Comparison of ENCODE assay signal across 16 cellular contexts in genomic region chr11:86606849-86607481, GRCh38.
DNase-seq lines count a peak whose midpoint lies in the region; ATAC-seq, FAIRE-seq and TF ChIP-seq lines count a peak whose summit lies in the region.
"Had no signal": no experiment of that assay in that cellular context is flagged by ENCODE, and none has a peak within 500 bp of the region (broad histone marks: within the 10 kb centered on the region; RNA-seq: fewer than 3 reads in every experiment).

No MANE protein-coding gene starts in this region.

- H3K18ac ChIP-seq in H9 (ENCODE audit: insufficient read length, low read depth, low read length): no peak overlapping the region

- H3K56ac ChIP-seq in H9 (ENCODE audit: insufficient read length, low read depth, low read length): no peak overlapping the region

- no peak overlapping the region for H2BK5ac ChIP-seq in H9 (ENCODE audit: insufficient read length, low read length)

- H4K5ac ChIP-seq in H9 (ENCODE audit: insufficient read length, low read depth, low read length): no peak overlapping the region

- no peak overlapping the region for H2BK12ac ChIP-seq in H9 (ENCODE audit: insufficient read length, low read depth, low read length)

- H3K36me3 ChIP-seq in adipocyte (ENCODE audit: control insufficient read depth, insufficient read depth, low read length, severe bottlenecking) (no peaks in the 10 kb centered on the region), keratinocyte (ENCODE audit: control insufficient read depth in 2 of 2, extremely low read depth in 1 of 2, insufficient read depth in 2 of 2, low read length in 2 of 2) (no peaks in the 10 kb centered on the region), stomach (no peaks in the 10 kb centered on the region)
- H3K36me3 ChIP-seq: neutrophil, thoracic aorta had no signal

- no peak overlapping the region for H2BK20ac ChIP-seq in H9 (ENCODE audit: low read depth, low read length, poor library complexity, severe bottlenecking)

- H3K9ac ChIP-seq in H9 (ENCODE audit: extremely low read depth, insufficient read length, low read length) (no peak overlapping the region), adipocyte (ENCODE audit: low read length) (peak overlapping the region; percentile 59), keratinocyte (ENCODE audit: control insufficient read depth, extremely low read depth, insufficient read depth, low read length) (no peak overlapping the region)

- no peaks in the 10 kb centered on the region for H3K27me3 Mint-ChIP-seq in H9 (ENCODE audit: low read depth)
- H3K27me3 Mint-ChIP-seq: dendritic cell treated with granulocyte-macrophage colony-stimulating factor and Interleukin-4, amounts not matched to agents 40 ng/mL and 50 ng/mL, for 4 days had no signal

- H4K20me1 ChIP-seq in H9 (ENCODE audit: control insufficient read depth, insufficient read depth, insufficient read length) (no peaks in the 10 kb centered on the region), keratinocyte (ENCODE audit: control insufficient read depth, extremely low read depth, insufficient read depth, low read length) (no peaks in the 10 kb centered on the region)

- H3K14ac ChIP-seq in H9 (ENCODE audit: insufficient read depth, low read length): no peak overlapping the region

- peaks cover 2 to 3% of the 10 kb centered on the region in 2 experiments; a peak in 3 of 5 replicates for H3K9me3 Mint-ChIP-seq in H9
- H3K9me3 Mint-ChIP-seq: dendritic cell treated with granulocyte-macrophage colony-stimulating factor and Interleukin-4, amounts not matched to agents 40 ng/mL and 50 ng/mL, for 4 days had no signal

- no peak overlapping the region for H3K27ac ChIP-seq in H9 (ENCODE audit: insufficient read length, low read depth, low read length)
- no peak overlapping the region for H3K27ac ChIP-seq in keratinocyte (ENCODE audit: control insufficient read depth, insufficient read depth, low read length)
- peak overlapping the region in 4 of 5 donors; percentile 39 to 71 (median 52) for H3K27ac ChIP-seq in stomach
- H3K27ac ChIP-seq: neutrophil, thoracic aorta had no signal

- H3K23me2 ChIP-seq in H9 (ENCODE audit: insufficient read length, low read depth, low read length, poor library complexity, severe bottlenecking): no peaks in the 10 kb centered on the region

- peaks cover 25 to 35% of the 10 kb centered on the region in 2 experiments for H3K4me1 Mint-ChIP-seq in H9

- no peak overlapping the region for H2AK5ac ChIP-seq in H9 (ENCODE audit: insufficient read length, low read length)

- no peak overlapping the region for H4K8ac ChIP-seq in H9 (replicated peaks; ENCODE audit: insufficient read length, low read depth, low read length)

- H2AFZ ChIP-seq in H9 (ENCODE audit: low read length): no peak overlapping the region
- peak overlapping the region; percentile 21 for H2AFZ ChIP-seq in keratinocyte (ENCODE audit: control insufficient read depth, low read length)

- TF ChIP-seq CTCF in H9 (conservative IDR thresholded peaks at IDR 0.05): no peak
- TF ChIP-seq CTCF in keratinocyte (optimal IDR thresholded peaks at IDR 0.05 in 1 of 3, IDR thresholded peaks at IDR 0.05 in 1 of 3, conservative IDR thresholded peaks at IDR 0.05 in 1 of 3; ENCODE audit: extremely low read depth in 1 of 3, insufficient read depth in 2 of 3, low read length in 3 of 3): peak in 1 of 3 experiments; percentile 9
- TF ChIP-seq CTCF in stomach (IDR thresholded peaks at IDR 0.05): no peak

- peak; percentile 41 for FAIRE-seq in keratinocyte (lab: Jason Lieb, UNC)
- FAIRE-seq: G401.6 had no signal

- no peak overlapping the region for H3K4me3 Mint-ChIP-seq in H9
- H3K4me3 Mint-ChIP-seq: dendritic cell treated with granulocyte-macrophage colony-stimulating factor and Interleukin-4, amounts not matched to agents 40 ng/mL and 50 ng/mL, for 4 days had no signal

- TF ChIP-seq POLR2A in stomach (IDR thresholded peaks at IDR 0.05): no peak

- H4K91ac ChIP-seq in H9 (ENCODE audit: insufficient read length, low read depth, low read length): no peak overlapping the region

- H3K4ac ChIP-seq in H9 (ENCODE audit: low read depth, low read length): no peak overlapping the region

- ATAC-seq in esophagus mucosa: no peak

- peak overlapping the region in 2 of 3 experiments; percentile 24 to 73; a peak in 4 of 7 replicates for H3K27ac Mint-ChIP-seq in H9
- H3K27ac Mint-ChIP-seq: activated T-helper 2 cell treated with anti-CD3 and anti-CD28 coated beads, Interferon-gamma antibody, Interleukin-2, Interleukin-4, amounts not matched to agents 10 μg/mL and 5 μg/mL and 100 μg/mL, durations not matched to agents 14 hours and 24 hours and 36 hours; dendritic cell treated with granulocyte-macrophage colony-stimulating factor and Interleukin-4, amounts not matched to agents 40 ng/mL and 50 ng/mL, for 4 days had no signal

- intact Hi-C loops in stomach (cut with DNase I; ENCODE audit: low total_unique reads): no loop called here

- no peak overlapping the region for H2BK15ac ChIP-seq in H9 (ENCODE audit: low read depth, low read length)

- H3K27me3 ChIP-seq in H9 (ENCODE audit: insufficient read depth, low read length) (no peaks in the 10 kb centered on the region), adipocyte (replicated peaks; ENCODE audit: control insufficient read depth, insufficient read depth, low read length) (no peaks in the 10 kb centered on the region), keratinocyte (ENCODE audit: control insufficient read depth, extremely low read depth, insufficient read depth, low read length) (no peaks in the 10 kb centered on the region), stomach (no peaks in the 10 kb centered on the region)
- H3K27me3 ChIP-seq: neutrophil had no signal

- H3K79me1 ChIP-seq in H9 (ENCODE audit: insufficient read depth, low read depth, low read length, poor library complexity, severe bottlenecking): no peaks in the 10 kb centered on the region

- H3K36me3 Mint-ChIP-seq in H9 (ENCODE audit: insufficient read depth in 1 of 3, low read depth in 3 of 3): peaks cover 0 to 2% (median 0%) of the 10 kb centered on the region in 3 experiments; a peak in 1 of 7 replicates

- peaks cover 3% of the 10 kb centered on the region; the same call in 1 of the 2 replicates for H3K4me1 ChIP-seq in H9 (ENCODE audit: insufficient read depth, low read length)
- peaks cover 30% of the 10 kb centered on the region for H3K4me1 ChIP-seq in adipocyte (ENCODE audit: control insufficient read depth, insufficient read depth, low read length)
- peaks cover 21% of the 10 kb centered on the region for H3K4me1 ChIP-seq in keratinocyte (ENCODE audit: control insufficient read depth, extremely low read depth, insufficient read depth, low read length)
- H3K4me1 ChIP-seq in stomach: peaks cover 0 to 29% (median 22%) of the 10 kb centered on the region in 4 donors

- TF ChIP-seq EP300 in stomach (IDR thresholded peaks at IDR 0.05): no peak

- no peak overlapping the region for H3T11ph ChIP-seq in H9 (ENCODE audit: low read length)

- no peak overlapping the region for H3K4me3 ChIP-seq in adipocyte (ENCODE audit: low read length)
- no peak overlapping the region for H3K4me3 ChIP-seq in keratinocyte (ENCODE audit: control insufficient read depth in 2 of 3, extremely low read depth in 1 of 3, insufficient read depth in 2 of 3, low read depth in 1 of 3, low read length in 3 of 3)
- H3K4me3 ChIP-seq in stomach: no peak overlapping the region
- H3K4me3 ChIP-seq: thoracic aorta had no signal

- no CpG with 5 or more reads among the region's 1 CpG for WGBS in H9 (ENCODE audit: extremely low coverage, insufficient read length, low lambda C conversion rate)
- WGBS in stomach, 5 donors: 47 to 79% (median 61%) methylated on average over 1 of the region's 1 CpG

- H3K4me2 ChIP-seq in H9 (ENCODE audit: insufficient read depth, insufficient read length, low read length) (no peak overlapping the region), keratinocyte (ENCODE audit: control insufficient read depth, extremely low read depth, insufficient read depth, low read depth, low read length) (no peak overlapping the region)

- DNase-seq in H9 (no peak), adipocyte (ENCODE audit: low read depth) (peak; percentile 39), keratinocyte (ENCODE audit: low read depth, low spot score) (no peak), stomach (no peak), NCI-H446 treated with DMSO at 0.1 percent for 48 hours (lab: John Stamatoyannopoulos, UW) (no peak)
- no peak for DNase-seq in stimulated activated CD4-positive, alpha-beta T cell treated with anti-CD3 and anti-CD28 coated beads, Interleukin-15, amount 100 ng/mL, for 24 hours
- no peak for DNase-seq in activated CD8-positive, alpha-beta memory T cell treated with anti-CD3 and anti-CD28 coated beads for 24 hours
- DNase-seq: activated CD4-positive, CD25-positive, alpha-beta regulatory T cell; Karpas-422; SHP77 had no signal

- H3K9me1 ChIP-seq in keratinocyte (ENCODE audit: control insufficient read depth, extremely low read depth, insufficient read depth, low read length): no peaks in the 10 kb centered on the region

- H3K9me3 ChIP-seq in H9 (ENCODE audit: control insufficient read depth, low read depth, low read length): no peaks in the 10 kb centered on the region
- H3K9me3 ChIP-seq in adipocyte (ENCODE audit: control insufficient read depth, low read length): no peaks in the 10 kb centered on the region
- H3K9me3 ChIP-seq in keratinocyte (ENCODE audit: control insufficient read depth, low read depth, low read length): no peaks in the 10 kb centered on the region
- no peaks in the 10 kb centered on the region for H3K9me3 ChIP-seq in stomach
- H3K9me3 ChIP-seq: neutrophil, thoracic aorta had no signal

- H3K23ac ChIP-seq in H9 (ENCODE audit: insufficient read length, low read depth, low read length): no peak overlapping the region

- H3K79me2 ChIP-seq in H9 (ENCODE audit: insufficient read depth, low read length) (no peaks in the 10 kb centered on the region), keratinocyte (ENCODE audit: control insufficient read depth, insufficient read depth, low read length) (no peaks in the 10 kb centered on the region)

- no peak overlapping the region for H2BK120ac ChIP-seq in H9 (ENCODE audit: low read depth, low read length, poor library complexity, severe bottlenecking)

- dilution Hi-C loops in keratinocyte (cut with MboI; ENCODE audit: extremely low pct_ligation_motif_present, low sequenced_read_pairs): no loop called here

Comparison
In these comparisons a context has a peak if more than half of its experiments do, and no peak if none do; other contexts are left out.
1. H3K27ac ChIP-seq: peak in stomach (4 of 5); none in H9 (single experiment) and keratinocyte (single experiment).